Comparison of ENCODE assay signal across 9 cellular contexts in the genomic region with DNA sequence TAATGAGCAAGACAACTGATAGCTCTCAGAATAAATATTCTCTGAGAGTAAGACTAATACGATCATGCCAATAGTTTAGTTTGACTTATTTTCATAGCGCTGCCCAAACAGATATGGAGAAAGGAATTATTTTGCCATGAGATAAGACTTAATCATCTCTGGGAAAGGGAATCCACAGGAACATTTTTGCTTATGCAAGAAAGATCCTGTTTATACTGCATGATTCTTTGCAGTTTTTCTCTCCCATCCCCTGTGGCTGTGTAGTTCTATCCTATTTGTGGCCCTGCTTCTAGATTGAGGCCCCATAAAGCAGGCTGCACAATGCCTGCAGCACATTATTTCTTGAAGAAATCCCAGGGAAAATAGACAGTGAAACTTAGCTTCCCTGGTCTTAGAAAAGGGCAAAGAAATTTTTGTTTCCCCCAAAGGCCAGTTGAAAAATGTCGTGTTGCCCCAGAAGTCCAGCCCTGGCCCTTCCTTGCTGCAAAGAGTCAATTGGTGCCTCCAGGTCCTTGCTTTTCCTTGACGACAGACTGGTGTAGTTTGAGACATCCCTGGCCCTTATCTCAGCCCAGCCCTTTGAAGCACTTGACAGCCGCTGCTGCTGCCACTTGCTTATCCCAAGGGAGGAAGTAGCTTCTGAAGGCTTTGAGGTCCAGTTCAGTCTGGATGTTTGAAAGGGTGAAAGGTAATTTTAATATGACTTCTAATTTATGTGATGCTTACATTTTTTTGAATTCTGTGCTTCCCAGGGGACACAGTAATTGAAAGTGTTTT. TPM values are rescaled to one million over a fixed set of nuclear protein-coding genes. Genes with fewer than 3 reads are reported as not detected.
A peak's percentile ranks its signal among the peaks of the same experiment; 100 is the strongest.
DNase-seq lines count a peak whose midpoint lies in the region; ATAC-seq and TF ChIP-seq lines count a peak whose summit lies in the region.
"Had no signal": no experiment of that assay in that cellular context is flagged by ENCODE, and none has a peak within 500 bp of the region (broad histone marks: within the 10 kb centered on the region; RNA-seq: fewer than 3 reads in every experiment).

No MANE protein-coding gene starts in this region.

- H3K27me3 ChIP-seq in HCT116 (ENCODE audit: insufficient read depth, low read length), result no peaks in the 10 kb centered on the region

- H3K36me3 ChIP-seq in HCT116 (ENCODE audit: control insufficient read depth in 1 of 2, insufficient read depth in 2 of 2, low read length in 2 of 2), result no peaks in the 10 kb centered on the region

- no peak for ATAC-seq in HCT116
- no peak for ATAC-seq in activated T-helper 17 cell treated with anti-CD3 and anti-CD28 coated beads, Interleukin-2, amount 50 U/mL, for 72 hours (replicated peaks)

- no peaks in the 10 kb centered on the region for H3K9me3 Mint-ChIP-seq in activated T-helper 17 cell treated with anti-CD3 and anti-CD28 coated beads, Interleukin-2, amount 50 U/mL, for 72 hours
- H3K9me3 Mint-ChIP-seq: activated B cell treated with CpG ODN at 0.5 μM for 24 hours had no signal

- no peaks in the 10 kb centered on the region for H3K4me1 Mint-ChIP-seq in activated T-helper 17 cell treated with anti-CD3 and anti-CD28 coated beads, Interleukin-2, amount 50 U/mL, for 72 hours
- H3K4me1 Mint-ChIP-seq: activated B cell treated with CpG ODN at 0.5 μM for 24 hours had no signal

- no peak for TF ChIP-seq RAD21 in HCT116 (IDR thresholded peaks at IDR 0.05; ENCODE audit: low read depth)

- peak overlapping the region; percentile 93 for H2AFZ ChIP-seq in HCT116 (ENCODE audit: low read depth, low read length, poor library complexity, severe bottlenecking)

- no peak overlapping the region for H3K4me3 Mint-ChIP-seq in activated T-helper 17 cell treated with anti-CD3 and anti-CD28 coated beads, Interleukin-2, amount 50 U/mL, for 72 hours
- H3K4me3 Mint-ChIP-seq: activated B cell treated with CpG ODN at 0.5 μM for 24 hours had no signal

- CTCF ChIA-PET in HCT116 (lab: Charles Lee) (interaction anchor here (1.2 kb wide), 1 partner anchor 270 kb away, joined by 3 read pairs; no protein-coding TSS in a partner anchor), RWPE1 (lab: Yijun Ruan, JAX) (interaction anchor here (0.6 kb wide), 1 partner anchor 16 kb away, joined by 3 read pairs; no protein-coding TSS in a partner anchor)

- no peaks in the 10 kb centered on the region for H3K36me3 Mint-ChIP-seq in activated T-helper 17 cell treated with anti-CD3 and anti-CD28 coated beads, Interleukin-2, amount 50 U/mL, for 72 hours (ENCODE audit: low read depth)

- no peaks in the 10 kb centered on the region for H3K9me2 ChIP-seq in HCT116 (ENCODE audit: insufficient read depth)

- H3K27me3 Mint-ChIP-seq in activated T-helper 17 cell treated with anti-CD3 and anti-CD28 coated beads, Interleukin-2, amount 50 U/mL, for 72 hours, result peaks cover 10% of the 10 kb centered on the region

- H3K9ac ChIP-seq in HCT116 (ENCODE audit: low read length), result no peak overlapping the region

- no peaks in the 10 kb centered on the region for H3K9me3 ChIP-seq in HCT116 (ENCODE audit: control insufficient read depth in 1 of 2, insufficient read depth in 1 of 2, low read depth in 1 of 2, low read length in 2 of 2)

- H3K27ac ChIP-seq in HCT116 (ENCODE audit: low read depth, low read length), result no peak overlapping the region
- H3K27ac ChIP-seq in RWPE1, result peak overlapping the region; percentile 70

- POLR2A ChIA-PET in HCT116 (lab: Charles Lee) (no interaction called here), RWPE1 (lab: Yijun Ruan, JAX; ENCODE audit: low non-redundant PET) (no interaction called here)

- TF ChIP-seq POLR2A in HCT116 (IDR thresholded peaks at IDR 0.05; ENCODE audit: borderline replicate concordance, extremely low read depth, insufficient read depth, insufficient read length), result no peak

- peaks cover 15 to 40% of the 10 kb centered on the region in 2 experiments for H3K4me1 ChIP-seq in HCT116 (ENCODE audit: control insufficient read depth in 1 of 2, insufficient read depth in 2 of 2, low read length in 2 of 2)

- TF ChIP-seq CTCF in HCT116 (IDR thresholded peaks at IDR 0.05 in 2 of 3, conservative IDR thresholded peaks at IDR 0.05 in 1 of 3; ENCODE audit: borderline replicate concordance in 1 of 3, insufficient read depth in 1 of 3, low read depth in 2 of 3, low read length in 2 of 3) (no peak), RWPE1 (conservative IDR thresholded peaks at IDR 0.05; ENCODE audit: low read depth) (no peak), fibroblast of the aortic adventitia (IDR thresholded peaks at IDR 0.05; ENCODE audit: insufficient read depth, low read length) (no peak)

- no peaks in the 10 kb centered on the region for H3K79me2 ChIP-seq in HCT116 (ENCODE audit: insufficient read depth, low read length)

- no peak overlapping the region for H3K4me3 ChIP-seq in HCT116 (replicated peaks in 1 of 2; ENCODE audit: low read depth in 1 of 2, low read length in 2 of 2)
- no peak overlapping the region for H3K4me3 ChIP-seq in fibroblast of the aortic adventitia (ENCODE audit: low read depth, low read length)

- H3K4me2 ChIP-seq in HCT116 (ENCODE audit: low read length), result peak overlapping the region; percentile 67; the same call in 1 of the 2 replicates

- BruUV-seq in HCT116 (replicated peaks; lab: Mats Ljungman, UMichigan), result no TSS peak

- intact Hi-C loops in HCT116 (cut with micrococcal nuclease), result no loop called here

- RAD21 ChIA-PET in HCT116 (lab: Charles Lee; ENCODE audit: low non-redundant PET in 1 of 2, low total read pairs in 2 of 2, uncharacterized antibody in 2 of 2, unreplicated experiment in 2 of 2), result no interaction called here

- H3K27ac Mint-ChIP-seq in activated T-helper 17 cell treated with anti-CD3 and anti-CD28 coated beads, Interleukin-2, amount 50 U/mL, for 72 hours, result no peak overlapping the region
- H3K27ac Mint-ChIP-seq: activated B cell treated with CpG ODN at 0.5 μM for 24 hours had no signal

- DNase-seq in HCT116 (ENCODE audit: low read depth, low spot score) (no peak), RWPE1 (ENCODE audit: low spot score) (no peak), fibroblast of the aortic adventitia (ENCODE audit: low read depth) (peak; percentile 73), renal cortical epithelial cell (ENCODE audit: low read depth) (peak; percentile 46), 8988T (no peak)
- no peak for DNase-seq in activated CD8-positive, alpha-beta memory T cell treated with anti-CD3 and anti-CD28 coated beads for 24 hours
- no peak for DNase-seq in stimulated activated CD4-positive, alpha-beta T cell treated with anti-CD3 and anti-CD28 coated beads, Interleukin-12 subunit alpha, Interleukin-12 subunit beta, amount 100 ng/mL, for 4 hours
- DNase-seq: activated B cell treated with CpG ODN at 0.5 μM for 24 hours had no signal

- no peaks in the 10 kb centered on the region for H4K20me1 ChIP-seq in HCT116 (ENCODE audit: insufficient read depth)

TF ChIP-seq in HCT116, 20 proteins besides CTCF, POLR2A, EP300 and RAD21:
- TF ChIP-seq EZH2 (IDR thresholded peaks at IDR 0.05), result no peak
- TF ChIP-seq, protein P1, sequence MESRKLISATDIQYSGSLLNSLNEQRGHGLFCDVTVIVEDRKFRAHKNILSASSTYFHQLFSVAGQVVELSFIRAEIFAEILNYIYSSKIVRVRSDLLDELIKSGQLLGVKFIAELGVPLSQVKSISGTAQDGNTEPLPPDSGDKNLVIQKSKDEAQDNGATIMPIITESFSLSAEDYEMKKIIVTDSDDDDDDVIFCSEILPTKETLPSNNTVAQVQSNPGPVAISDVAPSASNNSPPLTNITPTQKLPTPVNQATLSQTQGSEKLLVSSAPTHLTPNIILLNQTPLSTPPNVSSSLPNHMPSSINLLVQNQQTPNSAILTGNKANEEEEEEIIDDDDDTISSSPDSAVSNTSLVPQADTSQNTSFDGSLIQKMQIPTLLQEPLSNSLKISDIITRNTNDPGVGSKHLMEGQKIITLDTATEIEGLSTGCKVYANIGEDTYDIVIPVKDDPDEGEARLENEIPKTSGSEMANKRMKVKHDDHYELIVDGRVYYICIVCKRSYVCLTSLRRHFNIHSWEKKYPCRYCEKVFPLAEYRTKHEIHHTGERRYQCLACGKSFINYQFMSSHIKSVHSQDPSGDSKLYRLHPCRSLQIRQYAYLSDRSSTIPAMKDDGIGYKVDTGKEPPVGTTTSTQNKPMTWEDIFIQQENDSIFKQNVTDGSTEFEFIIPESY (IDR thresholded peaks at IDR 0.05; ENCODE audit: extremely low read depth, insufficient replicate concordance, low read length), result no peak
- TF ChIP-seq CBX3 (IDR thresholded peaks at IDR 0.05; ENCODE audit: low read depth), result no peak

RNA-seq across cellular contexts. Expression of gene SH3RF1, which starts 45.0 kb away (rescaled TPM):
- total RNA-seq in HCT116 (2021; ENCODE audit: unreplicated experiment), result 59.5 TPM
- polyA plus RNA-seq in HCT116 (2012), result 23.7 and 24.4 TPM in 2 replicates
- total RNA-seq in fibroblast of the aortic adventitia (ENCODE audit: low replicate concordance), result 47.5 and 57.8 TPM in 2 replicates
- total RNA-seq in renal cortical epithelial cell, result 10.2 and 12.7 TPM in 2 replicates
- 1 to 10 TPM in 1 of 2 donors, under 1 TPM in 1; 0.26 to 1.4 TPM for total RNA-seq in activated T-helper 17 cell treated with anti-CD3 and anti-CD28 coated beads, Interleukin-2, amount 50 U/mL, for 72 hours

Comparison
In these comparisons a context has a peak if more than half of its experiments do, and no peak if none do; other contexts are left out.
1. DNase-seq: peak in fibroblast of the aortic adventitia (single experiment) and renal cortical epithelial cell (single experiment); none in HCT116 (single experiment), RWPE1 (single experiment), activated CD8-positive, alpha-beta memory T cell treated with anti-CD3 and anti-CD28 coated beads for 24 hours (single experiment), stimulated activated CD4-positive, alpha-beta T cell treated with anti-CD3 and anti-CD28 coated beads, Interleukin-12 subunit alpha, Interleukin-12 subunit beta, amount 100 ng/mL, for 4 hours (single experiment) and 8988T (single experiment).